Comparison of ENCODE assay signal across 1 cellular context in genomic region chr3:98003306-98003969, GRCh38.
TF ChIP-seq lines count a peak whose summit lies in the region.

No MANE protein-coding gene starts in this region.

TF ChIP-seq in WTC11, 78 proteins besides CTCF, POLR2A, EP300 and RAD21 (continued from another document):
- TF ChIP-seq, protein P1, sequence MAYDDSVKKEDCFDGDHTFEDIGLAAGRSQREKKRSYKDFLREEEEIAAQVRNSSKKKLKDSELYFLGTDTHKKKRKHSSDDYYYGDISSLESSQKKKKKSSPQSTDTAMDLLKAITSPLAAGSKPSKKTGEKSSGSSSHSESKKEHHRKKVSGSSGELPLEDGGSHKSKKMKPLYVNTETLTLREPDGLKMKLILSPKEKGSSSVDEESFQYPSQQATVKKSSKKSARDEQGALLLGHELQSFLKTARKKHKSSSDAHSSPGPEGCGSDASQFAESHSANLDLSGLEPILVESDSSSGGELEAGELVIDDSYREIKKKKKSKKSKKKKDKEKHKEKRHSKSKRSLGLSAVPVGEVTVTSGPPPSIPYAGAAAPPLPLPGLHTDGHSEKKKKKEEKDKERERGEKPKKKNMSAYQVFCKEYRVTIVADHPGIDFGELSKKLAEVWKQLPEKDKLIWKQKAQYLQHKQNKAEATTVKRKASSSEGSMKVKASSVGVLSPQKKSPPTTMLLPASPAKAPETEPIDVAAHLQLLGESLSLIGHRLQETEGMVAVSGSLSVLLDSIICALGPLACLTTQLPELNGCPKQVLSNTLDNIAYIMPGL (CRISPR knock-in tag; IDR thresholded peaks at IDR 0.05): no peak
- TF ChIP-seq OVOL2 (CRISPR knock-in tag; IDR thresholded peaks at IDR 0.05; ENCODE audit: borderline replicate concordance): no peak
- TF ChIP-seq ZNF281 (CRISPR knock-in tag; IDR thresholded peaks at IDR 0.05): no peak
- TF ChIP-seq ETV6 (CRISPR knock-in tag; IDR thresholded peaks at IDR 0.05): no peak
TF ChIP-seq in WTC11: peak in this region for 0.
